ENCODE assay signal across 10 cellular contexts in the genomic region with DNA sequence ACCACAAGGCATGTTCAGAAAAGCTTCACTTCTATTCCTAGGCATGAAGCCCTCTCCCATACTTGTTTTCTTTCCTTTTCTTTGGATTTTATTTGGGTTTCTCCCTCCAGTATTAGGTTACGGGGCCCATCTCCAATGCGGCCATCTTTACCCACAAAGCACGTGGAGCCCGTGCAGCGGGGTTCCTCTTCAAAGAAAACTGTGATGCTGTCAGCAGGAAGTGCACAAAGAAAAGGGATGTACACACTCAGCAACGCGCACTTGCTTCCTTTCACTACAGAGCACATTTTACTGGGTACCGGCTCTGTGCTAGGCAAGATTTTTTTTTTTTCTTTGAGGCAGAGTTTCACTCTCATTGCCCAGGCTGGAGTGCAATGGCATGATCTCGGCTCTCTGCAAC.
DNase-seq lines count a peak whose midpoint lies in the region; ATAC-seq, FAIRE-seq and TF ChIP-seq lines count a peak whose summit lies in the region.
"Had no signal": no experiment of that assay in that cellular context is flagged by ENCODE, and none has a peak within 500 bp of the region (broad histone marks: within the 10 kb centered on the region; RNA-seq: fewer than 3 reads in every experiment).

No MANE protein-coding gene starts in this region.

- H3K27me3 Mint-ChIP-seq in CD14-positive monocyte (ENCODE audit: low read depth in 3 of 3): peaks cover 0 to 1% (median 0%) of the 10 kb centered on the region in 3 donors
- H3K27me3 Mint-ChIP-seq in activated naive CD8-positive, alpha-beta T cell: no peaks in the 10 kb centered on the region

- intact Hi-C loops in CD14-positive monocyte (cut with micrococcal nuclease) (no loop called here), sciatic nerve (cut with DNase I) (no loop called here), gastrocnemius medialis (cut with DNase I; ENCODE audit: low total_unique reads) (no loop called here)

- no peak for FAIRE-seq in RCC 7860 (lab: Jason Lieb, UNC)
- FAIRE-seq: bronchial epithelial cell had no signal

- H3K27me3 ChIP-seq in gastrocnemius medialis: no peaks in the 10 kb centered on the region

- peaks cover 29% of the 10 kb centered on the region for H3K4me1 Mint-ChIP-seq in CD14-positive monocyte
- peaks cover 8% of the 10 kb centered on the region for H3K4me1 Mint-ChIP-seq in activated naive CD8-positive, alpha-beta T cell (ENCODE audit: low read depth)

- no peak for TF ChIP-seq POLR2A in gastrocnemius medialis (IDR thresholded peaks at IDR 0.05)

- no peaks in the 10 kb centered on the region for H3K36me3 Mint-ChIP-seq in CD14-positive monocyte
- no peaks in the 10 kb centered on the region for H3K36me3 Mint-ChIP-seq in activated naive CD8-positive, alpha-beta T cell

- H3K9me3 ChIP-seq in gastrocnemius medialis: no peaks in the 10 kb centered on the region

- peak overlapping the region; percentile 58 to 71 for H3K4me3 Mint-ChIP-seq in CD14-positive monocyte
- peak overlapping the region; percentile 80 for H3K4me3 Mint-ChIP-seq in activated naive CD8-positive, alpha-beta T cell

- peak; percentile 81 for DNase-seq in CD14-positive monocyte (ENCODE audit: low spot score)
- DNase-seq in T-helper 9 cell: peak; percentile 13
- peak; percentile 61 for DNase-seq in sciatic nerve (ENCODE audit: low spot score)
- DNase-seq in RCC 7860 (ENCODE audit: low spot score): no peak
- no peak for DNase-seq in gastrocnemius medialis
- DNase-seq in NCI-H1092 treated with DMSO at 0.1 percent for 48 hours (lab: John Stamatoyannopoulos, UW): no peak
- no peak for DNase-seq in DMS 273 (lab: John Stamatoyannopoulos, UW; ENCODE audit: unreplicated experiment)
- DNase-seq: NCI-H526 had no signal

- H3K4me3 ChIP-seq in gastrocnemius medialis: no peak overlapping the region

- no peaks in the 10 kb centered on the region for H3K36me3 ChIP-seq in gastrocnemius medialis

- H3K4me1 ChIP-seq in gastrocnemius medialis: no peaks in the 10 kb centered on the region

- ATAC-seq in sciatic nerve: peak; percentile 85
- no peak for ATAC-seq in gastrocnemius medialis

- H3K9me3 Mint-ChIP-seq in CD14-positive monocyte: no peaks in the 10 kb centered on the region
- H3K9me3 Mint-ChIP-seq in activated naive CD8-positive, alpha-beta T cell (ENCODE audit: low read depth): no peaks in the 10 kb centered on the region

- no peak overlapping the region for H3K27ac ChIP-seq in gastrocnemius medialis

- H3K27ac Mint-ChIP-seq in CD14-positive monocyte: peak overlapping the region; percentile 68 to 91 (median 88)
- peak overlapping the region; percentile 96 for H3K27ac Mint-ChIP-seq in activated naive CD8-positive, alpha-beta T cell

- TF ChIP-seq CTCF in CD14-positive monocyte (IDR thresholded peaks at IDR 0.05): no peak
- TF ChIP-seq CTCF in gastrocnemius medialis (IDR thresholded peaks at IDR 0.05 in 4 of 5, conservative IDR thresholded peaks at IDR 0.05 in 1 of 5): no peak

- in situ Hi-C loops in gastrocnemius medialis (cut with MboI; ENCODE audit: low sequenced_read_pairs in 4 of 4): no loop called here

Comparison
In these comparisons a context has a peak if more than half of its experiments do, and no peak if none do; other contexts are left out.
1. DNase-seq: peak in CD14-positive monocyte (single experiment), T-helper 9 cell (single experiment) and sciatic nerve (single experiment); none in RCC 7860 (single experiment), gastrocnemius medialis (0 of 2), NCI-H1092 treated with DMSO at 0.1 percent for 48 hours (single experiment) and DMS 273 (single experiment).